Comparison of ENCODE assay signal across 33 cellular contexts in the genomic region with DNA sequence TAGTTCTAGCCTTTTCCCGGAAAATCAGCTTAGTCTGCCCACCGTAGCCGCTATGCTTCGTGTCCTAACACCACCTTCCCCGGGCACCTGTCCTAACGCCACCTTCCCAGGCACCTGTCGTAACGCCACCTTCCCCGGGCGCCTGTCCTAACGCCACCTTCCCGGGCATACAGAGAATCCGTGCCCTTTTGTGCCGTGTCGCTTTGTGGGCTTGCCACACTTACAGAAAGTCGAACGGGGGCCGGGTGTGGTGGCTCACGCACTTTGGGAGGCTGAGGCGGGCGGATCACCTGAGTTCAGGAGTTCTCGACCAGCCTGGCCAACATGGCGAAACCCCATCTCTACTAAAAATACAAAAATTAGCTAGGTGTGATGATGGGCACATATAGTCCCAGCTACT.
"Had no signal": no experiment of that assay in that cellular context is flagged by ENCODE, and none has a peak within 500 bp of the region (broad histone marks: within the 10 kb centered on the region; RNA-seq: fewer than 3 reads in every experiment).

No MANE protein-coding gene starts in this region.

- H3K27me3 ChIP-seq: ascending aorta, breast epithelium, cardiac muscle cell, dorsolateral prefrontal cortex, esophagus muscularis mucosa, foreskin keratinocyte, gastrocnemius medialis, heart left ventricle had no signal

- H3K9me3 ChIP-seq: ascending aorta, breast epithelium, esophagus muscularis mucosa, gastrocnemius medialis, heart left ventricle had no signal

- H3K27ac Mint-ChIP-seq: activated B cell treated with CpG ODN at 0.5 μM for 24 hours; activated CD8-positive, alpha-beta T cell treated with anti-CD3 and anti-CD28 coated beads for 36 hours; activated naive CD4-positive, alpha-beta T cell treated with anti-CD3 and anti-CD28 coated beads for 36 hours; activated naive CD4-positive, alpha-beta T cell treated with anti-CD3 and anti-CD28 coated beads, Interleukin-2, amount 50 U/mL, for 24 hours; activated naive CD8-positive, alpha-beta T cell treated with anti-CD3 and anti-CD28 coated beads for 36 hours; activated T-cell treated with anti-CD3 and anti-CD28 coated beads, Interleukin-2, amount 50 U/mL, for 72 hours; dendritic cell treated with granulocyte-macrophage colony-stimulating factor and Interleukin-4, amounts not matched to agents 40 ng/mL and 50 ng/mL, for 4 days; endodermal cell; T-helper 17 cell; T-helper 2 cell treated with Interferon-gamma antibody and Interleukin-4, amounts not matched to agents 5 μg/mL and 100 μg/mL, for 36 hours had no signal

- H3K4me3 ChIP-seq: ascending aorta, breast epithelium, cardiac muscle cell, coronary artery, dorsolateral prefrontal cortex, esophagus muscularis mucosa, gastrocnemius medialis, heart left ventricle had no signal

- H3K4me1 Mint-ChIP-seq: activated B cell treated with CpG ODN at 0.5 μM for 24 hours; activated naive CD4-positive, alpha-beta T cell treated with anti-CD3 and anti-CD28 coated beads, Interleukin-2, amount 50 U/mL, for 24 hours; activated naive CD8-positive, alpha-beta T cell treated with anti-CD3 and anti-CD28 coated beads for 36 hours; brain; endodermal cell had no signal

- H3K4me1 ChIP-seq: breast epithelium, foreskin keratinocyte, gastrocnemius medialis had no signal

- H3K9me3 Mint-ChIP-seq: activated B cell treated with CpG ODN at 0.5 μM for 24 hours; activated CD8-positive, alpha-beta T cell treated with anti-CD3 and anti-CD28 coated beads for 36 hours; activated naive CD4-positive, alpha-beta T cell treated with anti-CD3 and anti-CD28 coated beads for 36 hours; activated naive CD4-positive, alpha-beta T cell treated with anti-CD3 and anti-CD28 coated beads, Interleukin-2, amount 50 U/mL, for 24 hours; activated naive CD8-positive, alpha-beta T cell treated with anti-CD3 and anti-CD28 coated beads for 36 hours; activated T-cell treated with anti-CD3 and anti-CD28 coated beads, Interleukin-2, amount 50 U/mL, for 72 hours; brain; dendritic cell treated with granulocyte-macrophage colony-stimulating factor and Interleukin-4, amounts not matched to agents 40 ng/mL and 50 ng/mL, for 4 days; endodermal cell; T-helper 2 cell treated with Interferon-gamma antibody and Interleukin-4, amounts not matched to agents 5 μg/mL and 100 μg/mL, for 36 hours had no signal

- ATAC-seq: activated CD4-positive, CD25-positive, alpha-beta regulatory T cell treated with anti-CD3 and anti-CD28 coated beads, Interleukin-2, amount 50 U/mL, for 24 hours; activated CD8-positive, alpha-beta T cell treated with anti-CD3 and anti-CD28 coated beads for 36 hours; activated T-cell treated with anti-CD3 and anti-CD28 coated beads, Interleukin-2, amount 50 U/mL, for 72 hours; foreskin keratinocyte; gastrocnemius medialis; heart left ventricle; T-helper 17 cell had no signal

- H3K4me3 Mint-ChIP-seq: activated B cell treated with CpG ODN at 0.5 μM for 24 hours; activated CD8-positive, alpha-beta T cell treated with anti-CD3 and anti-CD28 coated beads for 36 hours; activated naive CD4-positive, alpha-beta T cell treated with anti-CD3 and anti-CD28 coated beads for 36 hours; activated naive CD4-positive, alpha-beta T cell treated with anti-CD3 and anti-CD28 coated beads, Interleukin-2, amount 50 U/mL, for 24 hours; activated naive CD8-positive, alpha-beta T cell treated with anti-CD3 and anti-CD28 coated beads for 36 hours; activated T-cell treated with anti-CD3 and anti-CD28 coated beads, Interleukin-2, amount 50 U/mL, for 72 hours; brain; dendritic cell treated with granulocyte-macrophage colony-stimulating factor and Interleukin-4, amounts not matched to agents 40 ng/mL and 50 ng/mL, for 4 days; endodermal cell; T-helper 17 cell; T-helper 2 cell treated with Interferon-gamma antibody and Interleukin-4, amounts not matched to agents 5 μg/mL and 100 μg/mL, for 36 hours had no signal

- H3K27ac ChIP-seq: ascending aorta, breast epithelium, cardiac muscle cell, coronary artery, dorsolateral prefrontal cortex, esophagus muscularis mucosa, foreskin keratinocyte, gastrocnemius medialis, heart left ventricle, WERI-Rb-1 had no signal

- H3K27me3 Mint-ChIP-seq: activated B cell treated with CpG ODN at 0.5 μM for 24 hours; activated CD8-positive, alpha-beta T cell treated with anti-CD3 and anti-CD28 coated beads for 36 hours; activated naive CD4-positive, alpha-beta T cell treated with anti-CD3 and anti-CD28 coated beads, Interleukin-2, amount 50 U/mL, for 24 hours; activated naive CD8-positive, alpha-beta T cell treated with anti-CD3 and anti-CD28 coated beads for 36 hours; brain; dendritic cell treated with granulocyte-macrophage colony-stimulating factor and Interleukin-4, amounts not matched to agents 40 ng/mL and 50 ng/mL, for 4 days; T-helper 17 cell had no signal

- DNase-seq: activated B cell treated with CpG ODN at 0.5 μM for 24 hours; activated CD4-positive, alpha-beta T cell treated with anti-CD3 and anti-CD28 coated beads for 48 hours; activated CD4-positive, alpha-beta T cell treated with anti-CD3 and anti-CD28 coated beads, Interleukin-2, amount 50 U/mL, for 1 hour; activated CD4-positive, alpha-beta T cell treated with anti-CD3 and anti-CD28 coated beads, Interleukin-2, amount 50 U/mL, for 48 hours; activated CD8-positive, alpha-beta T cell treated with anti-CD3 and anti-CD28 coated beads for 36 hours; activated naive CD4-positive, alpha-beta T cell treated with anti-CD3 and anti-CD28 coated beads for 36 hours; activated naive CD8-positive, alpha-beta T cell treated with anti-CD3 and anti-CD28 coated beads for 36 hours; activated T-cell treated with anti-CD3 and anti-CD28 coated beads, Interleukin-2, amount 50 U/mL, for 1 hour; activated T-cell treated with anti-CD3 and anti-CD28 coated beads, Interleukin-2, amount 50 U/mL, for 72 hours; central memory CD4-positive, alpha-beta T cell; cerebellar nuclear complex; effector memory CD4-positive, alpha-beta T cell; endodermal cell; erythroblast; foreskin keratinocyte; gastrocnemius medialis; glutamatergic neuron; heart left ventricle; T-helper 1 cell; T-helper 17 cell; T1000; WERI-Rb-1 had no signal
